In genomic region chr1:174678657-174679056, GRCh38 we compare ENCODE assay signal across 1 cellular context.
TF ChIP-seq lines count a peak whose summit lies in the region.

No MANE protein-coding gene starts in this region.

TF ChIP-seq in GM23338, 12 proteins besides CTCF, POLR2A, EP300 and RAD21 (continued from another document):
- TF ChIP-seq ETS1 (IDR thresholded peaks at IDR 0.05) (no peak), ZNF462 (CRISPR knock-in tag; IDR thresholded peaks at IDR 0.05) (no peak), EZH2phosphoT487 (IDR thresholded peaks at IDR 0.05; ENCODE audit: unreplicated experiment) (no peak), REST (IDR thresholded peaks at IDR 0.05; ENCODE audit: unreplicated experiment) (no peak), ZNF114 (CRISPR knock-in tag; IDR thresholded peaks at IDR 0.05) (no peak), STAT1 (IDR thresholded peaks at IDR 0.05; ENCODE audit: unreplicated experiment) (no peak), CREB1 (CRISPR knock-in tag; IDR thresholded peaks at IDR 0.05; ENCODE audit: low read depth) (no peak), ZNF331 (CRISPR knock-in tag; IDR thresholded peaks at IDR 0.05; ENCODE audit: low read depth) (no peak), EZH2 (IDR thresholded peaks at IDR 0.05; ENCODE audit: low read depth, unreplicated experiment) (no peak), NANOG (IDR thresholded peaks at IDR 0.05; ENCODE audit: borderline replicate concordance) (no peak), POLR2AphosphoS5 (IDR thresholded peaks at IDR 0.05; ENCODE audit: low read depth) (no peak)
